Comparison of ENCODE assay signal across 8 cellular contexts in genomic region chr22:42368379-42369249, GRCh38.
DNase-seq lines count a peak whose midpoint lies in the region; ATAC-seq and TF ChIP-seq lines count a peak whose summit lies in the region.

No MANE protein-coding gene starts in this region.

- no peak for DNase-seq in SJSA1 (ENCODE audit: low read depth in 1 of 2, low spot score in 2 of 2)
- peak; percentile 15 for DNase-seq in effector CD8-positive, alpha-beta T cell (lab: John Stamatoyannopoulos, UW)
- DNase-seq in natural killer cell = peak; percentile 23
- no peak for DNase-seq in vagina (ENCODE audit: extremely low spot score in 2 of 2)
- DNase-seq in NCI-H446 treated with DMSO at 0.1 percent for 48 hours (lab: John Stamatoyannopoulos, UW) = no peak
- no peak for DNase-seq in NCI-H2107 treated with DMSO at 0.1 percent for 48 hours (lab: John Stamatoyannopoulos, UW; ENCODE audit: unreplicated experiment)

- H3K36me3 ChIP-seq in SJSA1 (no peaks in the 10 kb centered on the region; the same call in 1 of the 2 replicates), vagina (no peaks in the 10 kb centered on the region)

- H3K27ac Mint-ChIP-seq in natural killer cell = peak overlapping the region in 1 of 2 donors; percentile 80

- TF ChIP-seq POLR2A in vagina (IDR thresholded peaks at IDR 0.05) = peak in 1 of 2 donors; percentile 42

- H3K4me3 ChIP-seq in SJSA1 = peak overlapping the region; percentile 39
- peak overlapping the region; percentile 65 to 83 for H3K4me3 ChIP-seq in vagina

- peak; percentile 23 for ATAC-seq in GM18907 (IDR thresholded peaks at IDR 0.05; ENCODE audit: unreplicated experiment)
- ATAC-seq in HG02943 (IDR thresholded peaks at IDR 0.05; ENCODE audit: low read depth, unreplicated experiment) = peak; percentile 16
- peak; percentile 12 to 38 (median 31) for ATAC-seq in natural killer cell

- peaks cover 6 to 28% of the 10 kb centered on the region in 2 donors for H3K4me1 Mint-ChIP-seq in natural killer cell

- peak overlapping the region; percentile 68 for H3K4me3 Mint-ChIP-seq in natural killer cell

- H3K4me1 ChIP-seq in SJSA1 (replicated peaks) (peaks cover 12% of the 10 kb centered on the region), vagina (peaks cover 47% of the 10 kb centered on the region)

- H3K27me3 Mint-ChIP-seq in natural killer cell (ENCODE audit: low read depth in 2 of 2) = peaks cover 26 to 45% of the 10 kb centered on the region in 2 donors

- H3K27me3 ChIP-seq in SJSA1 (replicated peaks) = peaks cover 44% of the 10 kb centered on the region
- H3K27me3 ChIP-seq in vagina = no peaks in the 10 kb centered on the region

- H3K9me3 Mint-ChIP-seq in natural killer cell = no peaks in the 10 kb centered on the region

- no peaks in the 10 kb centered on the region for H3K36me3 Mint-ChIP-seq in natural killer cell

- 0 out of 2 replicates have a peak, but pooled peaks cover 3% of the 10 kb centered on the region for H3K9me3 ChIP-seq in SJSA1 (replicated peaks)
- no peaks in the 10 kb centered on the region for H3K9me3 ChIP-seq in vagina

- TF ChIP-seq CTCF in natural killer cell (IDR thresholded peaks at IDR 0.05) = no peak
- TF ChIP-seq CTCF in vagina (IDR thresholded peaks at IDR 0.05) = no peak

- H3K27ac ChIP-seq in SJSA1 (no peak overlapping the region), vagina (peak overlapping the region; percentile 74)

- intact Hi-C loops in natural killer cell (cut with micrococcal nuclease) (loop anchor here (5.0 kb wide), 1 partner anchor 276 kb away; the partner anchor contains the start of gene NDUFA6), vagina (cut with DNase I) (loop anchor here (10.0 kb wide), 1 partner anchor 94 kb away; the partner anchor contains the start of gene TCF20)

Comparison
In these comparisons a context has a peak if more than half of its experiments do, and no peak if none do; other contexts are left out.
1. DNase-seq: peak in effector CD8-positive, alpha-beta T cell (single experiment) and natural killer cell (single experiment); none in SJSA1 (0 of 2), vagina (0 of 2), NCI-H446 treated with DMSO at 0.1 percent for 48 hours (single experiment) and NCI-H2107 treated with DMSO at 0.1 percent for 48 hours (single experiment).
2. Peak in every context shown above with its lines, with median percentiles within 50 percentile points of each other: ATAC-seq.